In genomic region chr16:2037631-2038358, GRCh38 we compare ENCODE assay signal across 17 cellular contexts. TPM values are rescaled to one million over a fixed set of nuclear protein-coding genes. Genes with fewer than 3 reads are reported as not detected.
DNase-seq lines count a peak whose midpoint lies in the region; ATAC-seq and TF ChIP-seq lines count a peak whose summit lies in the region.
"Had no signal": no experiment of that assay in that cellular context is flagged by ENCODE, and none has a peak within 500 bp of the region (broad histone marks: within the 10 kb centered on the region; RNA-seq: fewer than 3 reads in every experiment).

No MANE protein-coding gene starts in this region.

- no peak overlapping the region for H3K27ac ChIP-seq in PC-3 (ENCODE audit: low read length)
- H3K27ac ChIP-seq in mucosa of rectum (ENCODE audit: low read depth in 2 of 2, low read length in 2 of 2): peak overlapping the region; percentile 75 to 81
- H3K27ac ChIP-seq in tibial artery: peak overlapping the region; percentile 96 to 98
- H3K27ac ChIP-seq: GM23248, SJCRH30 had no signal

- H3K36me3 Mint-ChIP-seq in activated T-cell treated with anti-CD3 and anti-CD28 coated beads, Interleukin-2, amount 50 U/mL, for 4 hours (ENCODE audit: insufficient read depth): no peaks in the 10 kb centered on the region
- H3K36me3 Mint-ChIP-seq: CD4-positive, CD25-positive, alpha-beta regulatory T cell had no signal

- H3K4me2 ChIP-seq in PC-3 (ENCODE audit: low read length): no peak overlapping the region

- H3K4me1 Mint-ChIP-seq in activated T-cell treated with anti-CD3 and anti-CD28 coated beads, Interleukin-2, amount 50 U/mL, for 4 hours (ENCODE audit: low read depth): no peaks in the 10 kb centered on the region
- H3K4me1 Mint-ChIP-seq: CD4-positive, CD25-positive, alpha-beta regulatory T cell had no signal

- no peaks in the 10 kb centered on the region for H3K9me3 Mint-ChIP-seq in activated T-cell treated with anti-CD3 and anti-CD28 coated beads, Interleukin-2, amount 50 U/mL, for 4 hours
- H3K9me3 Mint-ChIP-seq: CD4-positive, CD25-positive, alpha-beta regulatory T cell had no signal

- no peak for TF ChIP-seq CTCF in PC-3 (conservative IDR thresholded peaks at IDR 0.05; ENCODE audit: low read depth, low read length)
- TF ChIP-seq CTCF in tibial artery (IDR thresholded peaks at IDR 0.05): no peak

- no peaks in the 10 kb centered on the region for H3K27me3 ChIP-seq in PC-3 (ENCODE audit: low read length)
- H3K27me3 ChIP-seq in endocrine pancreas (ENCODE audit: control insufficient read depth, insufficient read depth, low read length): no peaks in the 10 kb centered on the region
- no peaks in the 10 kb centered on the region for H3K27me3 ChIP-seq in mucosa of rectum (ENCODE audit: control insufficient read depth in 2 of 2, insufficient read depth in 2 of 2, low read length in 2 of 2)
- no peaks in the 10 kb centered on the region for H3K27me3 ChIP-seq in tibial artery
- H3K27me3 ChIP-seq: SJCRH30 had no signal

- H2AFZ ChIP-seq in PC-3 (ENCODE audit: low read length): no peak overlapping the region
- H2AFZ ChIP-seq: GM23248 had no signal

- no peak overlapping the region for H3K4me3 ChIP-seq in PC-3 (ENCODE audit: low read length)
- no peak overlapping the region for H3K4me3 ChIP-seq in endocrine pancreas (ENCODE audit: control insufficient read depth, insufficient read depth, low read length)
- H3K4me3 ChIP-seq in mucosa of rectum (ENCODE audit: low read length in 2 of 2): no peak overlapping the region
- no peak overlapping the region for H3K4me3 ChIP-seq in tibial artery
- H3K4me3 ChIP-seq: GM23248, SJCRH30 had no signal

- H3K9me3 ChIP-seq in PC-3 (ENCODE audit: low read length): no peaks in the 10 kb centered on the region
- no peaks in the 10 kb centered on the region for H3K9me3 ChIP-seq in endocrine pancreas (ENCODE audit: control insufficient read depth, low read length)
- H3K9me3 ChIP-seq in mucosa of rectum (ENCODE audit: control insufficient read depth in 2 of 2, low read length in 2 of 2): no peaks in the 10 kb centered on the region
- H3K9me3 ChIP-seq in tibial artery: no peaks in the 10 kb centered on the region
- H3K9me3 ChIP-seq: SJCRH30 had no signal

- H3K27me3 Mint-ChIP-seq in activated T-cell treated with anti-CD3 and anti-CD28 coated beads, Interleukin-2, amount 50 U/mL, for 4 hours (ENCODE audit: low read depth): no peaks in the 10 kb centered on the region
- H3K27me3 Mint-ChIP-seq: CD4-positive, CD25-positive, alpha-beta regulatory T cell had no signal

- H3K36me3 ChIP-seq in PC-3 (ENCODE audit: low read depth, low read length) (no peaks in the 10 kb centered on the region; the same call in 1 of the 2 replicates), endocrine pancreas (ENCODE audit: control insufficient read depth, insufficient read depth, low read length) (no peaks in the 10 kb centered on the region), mucosa of rectum (ENCODE audit: control insufficient read depth in 2 of 2, insufficient read depth in 2 of 2, low read length in 2 of 2) (peaks cover 3 to 6% of the 10 kb centered on the region in 2 donors), tibial artery (peaks cover 0 to 24% (median 15%) of the 10 kb centered on the region in 3 donors)
- H3K36me3 ChIP-seq: SJCRH30 had no signal

- H3K79me2 ChIP-seq in PC-3 (ENCODE audit: low read length): peaks cover 36% of the 10 kb centered on the region

- H3K9me2 ChIP-seq in PC-3 (replicated peaks; ENCODE audit: low read length): no peaks in the 10 kb centered on the region

- DNase-seq in PC-3 (no peak), tibial artery (no peak), posterior cingulate gyrus (no peak), Kasumi-1 (lab: John Stamatoyannopoulos, UW) (no peak)
- no peak for DNase-seq in activated T-cell treated with anti-CD3 and anti-CD28 coated beads, Interleukin-2, amount 50 U/mL, for 4 hours
- DNase-seq: activated CD8-positive, alpha-beta T cell treated with anti-CD3 and anti-CD28 coated beads, Interleukin-2, amount 10 ng/mL, durations not matched to agents 7 days and 5 days; activated gamma-delta T cell; CD4-positive, CD25-positive, alpha-beta regulatory T cell; GM23248; NCI-H2081; NCI-H82; occipital lobe; SJCRH30; stimulated activated CD4-positive, alpha-beta T cell treated with anti-CD3 and anti-CD28 coated beads, Interleukin-2, amount 100 ng/mL, for 48 hours had no signal

- no peaks in the 10 kb centered on the region for H3F3A ChIP-seq in PC-3 (ENCODE audit: low read length, unreplicated experiment)

- H3K4me3 Mint-ChIP-seq in activated T-cell treated with anti-CD3 and anti-CD28 coated beads, Interleukin-2, amount 50 U/mL, for 4 hours: no peak overlapping the region
- H3K4me3 Mint-ChIP-seq: activated CD8-positive, alpha-beta T cell treated with anti-CD3 and anti-CD28 coated beads, Interleukin-2, amount 10 ng/mL, durations not matched to agents 7 days and 5 days; CD4-positive, CD25-positive, alpha-beta regulatory T cell had no signal

- POLR2A ChIA-PET in PC-3 (lab: Charles Lee; ENCODE audit: unreplicated experiment): no interaction called here

- H3K9ac ChIP-seq in PC-3 (ENCODE audit: low read length) (no peak overlapping the region), endocrine pancreas (ENCODE audit: control insufficient read depth, insufficient read depth, low read length) (peak overlapping the region; percentile 4), mucosa of rectum (ENCODE audit: low read depth in 1 of 2, low read length in 2 of 2) (peak overlapping the region in 1 of 2 donors; percentile 51)
- H3K9ac ChIP-seq: GM23248 had no signal

- CTCF ChIA-PET in PC-3 (lab: Charles Lee): no interaction called here

- H3K4me1 ChIP-seq in PC-3 (ENCODE audit: insufficient read depth, low read length): peaks cover 76% of the 10 kb centered on the region
- H3K4me1 ChIP-seq in endocrine pancreas (ENCODE audit: control insufficient read depth, insufficient read depth, low read length): no peaks in the 10 kb centered on the region
- peaks cover 59 to 67% of the 10 kb centered on the region in 2 donors for H3K4me1 ChIP-seq in mucosa of rectum (ENCODE audit: control insufficient read depth in 2 of 2, insufficient read depth in 2 of 2, low read length in 2 of 2)
- H3K4me1 ChIP-seq in tibial artery: peaks cover 6 to 83% (median 69%) of the 10 kb centered on the region in 4 donors

- H4K20me1 ChIP-seq in PC-3 (ENCODE audit: low read length): no peaks in the 10 kb centered on the region

- BruUV-seq in PC-3 (replicated peaks; lab: Mats Ljungman, UMichigan): TSS peak; percentile 4

- intact Hi-C loops in PC-3 (cut with micrococcal nuclease): no loop called here
- intact Hi-C loops in tibial artery (cut with DNase I; ENCODE audit: low total_unique reads): no loop called here
- intact Hi-C loops in posterior cingulate gyrus (cut with DNase I): no loop called here

- ATAC-seq in PC-3: no peak
- ATAC-seq in activated T-cell treated with anti-CD3 and anti-CD28 coated beads, Interleukin-2, amount 50 U/mL, for 4 hours: no peak
- ATAC-seq in GM21576 (IDR thresholded peaks at IDR 0.05; ENCODE audit: unreplicated experiment): no peak
- ATAC-seq: activated CD8-positive, alpha-beta T cell treated with anti-CD3 and anti-CD28 coated beads, Interleukin-2, amount 10 ng/mL, durations not matched to agents 7 days and 5 days had no signal

RNA-seq across cellular contexts. Expression of gene NTHL1, which starts 9.8 kb away (rescaled TPM):
- 87.1 and 90.1 TPM in 2 replicates for total RNA-seq in PC-3 (2014; rRNA removed)
- 10 to 100 TPM; 30.5 to 43.5 (median 34.8) TPM for total RNA-seq in activated T-cell treated with anti-CD3 and anti-CD28 coated beads, Interleukin-2, amount 50 U/mL, for 4 hours

RNA-seq across cellular contexts. Expression of gene TSC2, which starts 10.0 kb away (rescaled TPM):
- 59.3 and 64.4 TPM in 2 replicates for total RNA-seq in PC-3 (2014; rRNA removed)
- total RNA-seq in activated T-cell treated with anti-CD3 and anti-CD28 coated beads, Interleukin-2, amount 50 U/mL, for 4 hours: 10 to 100 TPM; 87.6 to 98.0 (median 94.5) TPM

RNA-seq across cellular contexts. Expression of gene NHERF2, which starts 11.1 kb away (rescaled TPM):
- 145 and 160 TPM in 2 replicates for total RNA-seq in PC-3 (2014; rRNA removed)
- total RNA-seq in activated T-cell treated with anti-CD3 and anti-CD28 coated beads, Interleukin-2, amount 50 U/mL, for 4 hours: 1 to 10 TPM; 2.0 to 4.4 (median 2.0) TPM

RNA-seq across cellular contexts. Expression of gene NPW, which starts 18.2 kb away (rescaled TPM):
- total RNA-seq in PC-3 (2014; rRNA removed): 3.8 and 5.6 TPM in 2 replicates
- total RNA-seq in activated T-cell treated with anti-CD3 and anti-CD28 coated beads, Interleukin-2, amount 50 U/mL, for 4 hours: 10 to 100 TPM in 2 of 3 donors, 1 to 10 TPM in 1; 9.2 to 19.0 (median 13.1) TPM
- total RNA-seq: CD4-positive, CD25-positive, alpha-beta regulatory T cell; GM23248; occipital lobe had no signal

RNA-seq across cellular contexts. Expression of gene ZNF598, which starts 28.2 kb away (rescaled TPM):
- total RNA-seq in PC-3 (2014; rRNA removed): 44.4 and 60.1 TPM in 2 replicates
- total RNA-seq in activated T-cell treated with anti-CD3 and anti-CD28 coated beads, Interleukin-2, amount 50 U/mL, for 4 hours: 100 to 1,000 TPM; 118 to 127 (median 126) TPM

Comparison
In these comparisons a context has a peak if more than half of its experiments do, and no peak if none do; other contexts are left out.
1. RNA of gene NHERF2, which starts 11.1 kb away (total RNA-seq): 145 to 160 TPM in PC-3; 2.0 to 4.4 TPM in activated T-cell treated with anti-CD3 and anti-CD28 coated beads, Interleukin-2, amount 50 U/mL, for 4 hours; every median in the first group is over 10 times any median in the second.